ENCODE assay signal across 1 cellular context in the genomic region with DNA sequence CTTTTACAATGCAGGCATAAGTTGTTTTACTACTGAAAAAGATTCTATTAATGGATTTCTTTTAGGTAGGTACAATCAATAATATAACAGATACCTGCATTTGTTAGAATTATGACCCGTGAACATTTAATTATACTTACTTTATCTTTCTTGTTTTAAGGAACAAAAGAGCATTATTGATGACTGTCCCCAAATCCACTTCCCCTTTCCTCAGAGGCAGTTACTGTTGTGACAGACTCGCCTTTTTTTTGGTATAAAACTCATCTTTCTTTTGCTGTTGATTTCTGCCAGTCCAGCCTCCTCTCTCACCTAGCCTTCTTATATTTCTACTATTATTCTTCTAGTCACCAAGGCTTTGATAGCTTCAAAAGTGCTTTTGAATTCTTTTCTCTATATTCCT.
TF ChIP-seq lines count a peak whose summit lies in the region.

No MANE protein-coding gene starts in this region.

TF ChIP-seq in GM12878, 131 proteins besides CTCF, POLR2A, EP300 and RAD21:
- TF ChIP-seq SUZ12 (IDR thresholded peaks at IDR 0.05; ENCODE audit: unreplicated experiment) (no peak), TBL1XR1 (IDR thresholded peaks at IDR 0.05; ENCODE audit: low read depth, low read length) (no peak), SMC3 (IDR thresholded peaks at IDR 0.05; ENCODE audit: borderline replicate concordance, low read length) (no peak), SREBF1 (IDR thresholded peaks at IDR 0.05; ENCODE audit: low read length) (no peak), LARP7 (IDR thresholded peaks at IDR 0.05) (no peak), TCF7 (IDR thresholded peaks at IDR 0.05; ENCODE audit: borderline replicate concordance) (no peak), WRNIP1 (IDR thresholded peaks at IDR 0.05; ENCODE audit: borderline replicate concordance, low read depth, low read length) (no peak), NFIC (IDR thresholded peaks at IDR 0.05; ENCODE audit: low read depth, low read length) (no peak), SREBF2 (IDR thresholded peaks at IDR 0.05; ENCODE audit: low read length) (no peak), CREM (IDR thresholded peaks at IDR 0.05; ENCODE audit: low read depth) (no peak), SPI1 (IDR thresholded peaks at IDR 0.05; ENCODE audit: borderline replicate concordance, insufficient read depth, low read depth, low read length) (peak; percentile 93)
- TF ChIP-seq, protein P1, sequence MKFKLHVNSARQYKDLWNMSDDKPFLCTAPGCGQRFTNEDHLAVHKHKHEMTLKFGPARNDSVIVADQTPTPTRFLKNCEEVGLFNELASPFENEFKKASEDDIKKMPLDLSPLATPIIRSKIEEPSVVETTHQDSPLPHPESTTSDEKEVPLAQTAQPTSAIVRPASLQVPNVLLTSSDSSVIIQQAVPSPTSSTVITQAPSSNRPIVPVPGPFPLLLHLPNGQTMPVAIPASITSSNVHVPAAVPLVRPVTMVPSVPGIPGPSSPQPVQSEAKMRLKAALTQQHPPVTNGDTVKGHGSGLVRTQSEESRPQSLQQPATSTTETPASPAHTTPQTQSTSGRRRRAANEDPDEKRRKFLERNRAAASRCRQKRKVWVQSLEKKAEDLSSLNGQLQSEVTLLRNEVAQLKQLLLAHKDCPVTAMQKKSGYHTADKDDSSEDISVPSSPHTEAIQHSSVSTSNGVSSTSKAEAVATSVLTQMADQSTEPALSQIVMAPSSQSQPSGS (IDR thresholded peaks at IDR 0.05; ENCODE audit: low read length): no peak
- TF ChIP-seq, protein P2, sequence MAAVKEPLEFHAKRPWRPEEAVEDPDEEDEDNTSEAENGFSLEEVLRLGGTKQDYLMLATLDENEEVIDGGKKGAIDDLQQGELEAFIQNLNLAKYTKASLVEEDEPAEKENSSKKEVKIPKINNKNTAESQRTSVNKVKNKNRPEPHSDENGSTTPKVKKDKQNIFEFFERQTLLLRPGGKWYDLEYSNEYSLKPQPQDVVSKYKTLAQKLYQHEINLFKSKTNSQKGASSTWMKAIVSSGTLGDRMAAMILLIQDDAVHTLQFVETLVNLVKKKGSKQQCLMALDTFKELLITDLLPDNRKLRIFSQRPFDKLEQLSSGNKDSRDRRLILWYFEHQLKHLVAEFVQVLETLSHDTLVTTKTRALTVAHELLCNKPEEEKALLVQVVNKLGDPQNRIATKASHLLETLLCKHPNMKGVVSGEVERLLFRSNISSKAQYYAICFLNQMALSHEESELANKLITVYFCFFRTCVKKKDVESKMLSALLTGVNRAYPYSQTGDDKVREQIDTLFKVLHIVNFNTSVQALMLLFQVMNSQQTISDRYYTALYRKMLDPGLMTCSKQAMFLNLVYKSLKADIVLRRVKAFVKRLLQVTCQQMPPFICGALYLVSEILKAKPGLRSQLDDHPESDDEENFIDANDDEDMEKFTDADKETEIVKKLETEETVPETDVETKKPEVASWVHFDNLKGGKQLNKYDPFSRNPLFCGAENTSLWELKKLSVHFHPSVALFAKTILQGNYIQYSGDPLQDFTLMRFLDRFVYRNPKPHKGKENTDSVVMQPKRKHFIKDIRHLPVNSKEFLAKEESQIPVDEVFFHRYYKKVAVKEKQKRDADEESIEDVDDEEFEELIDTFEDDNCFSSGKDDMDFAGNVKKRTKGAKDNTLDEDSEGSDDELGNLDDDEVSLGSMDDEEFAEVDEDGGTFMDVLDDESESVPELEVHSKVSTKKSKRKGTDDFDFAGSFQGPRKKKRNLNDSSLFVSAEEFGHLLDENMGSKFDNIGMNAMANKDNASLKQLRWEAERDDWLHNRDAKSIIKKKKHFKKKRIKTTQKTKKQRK (IDR thresholded peaks at IDR 0.05; ENCODE audit: low read depth, low read length): no peak
- TF ChIP-seq, protein P3, sequence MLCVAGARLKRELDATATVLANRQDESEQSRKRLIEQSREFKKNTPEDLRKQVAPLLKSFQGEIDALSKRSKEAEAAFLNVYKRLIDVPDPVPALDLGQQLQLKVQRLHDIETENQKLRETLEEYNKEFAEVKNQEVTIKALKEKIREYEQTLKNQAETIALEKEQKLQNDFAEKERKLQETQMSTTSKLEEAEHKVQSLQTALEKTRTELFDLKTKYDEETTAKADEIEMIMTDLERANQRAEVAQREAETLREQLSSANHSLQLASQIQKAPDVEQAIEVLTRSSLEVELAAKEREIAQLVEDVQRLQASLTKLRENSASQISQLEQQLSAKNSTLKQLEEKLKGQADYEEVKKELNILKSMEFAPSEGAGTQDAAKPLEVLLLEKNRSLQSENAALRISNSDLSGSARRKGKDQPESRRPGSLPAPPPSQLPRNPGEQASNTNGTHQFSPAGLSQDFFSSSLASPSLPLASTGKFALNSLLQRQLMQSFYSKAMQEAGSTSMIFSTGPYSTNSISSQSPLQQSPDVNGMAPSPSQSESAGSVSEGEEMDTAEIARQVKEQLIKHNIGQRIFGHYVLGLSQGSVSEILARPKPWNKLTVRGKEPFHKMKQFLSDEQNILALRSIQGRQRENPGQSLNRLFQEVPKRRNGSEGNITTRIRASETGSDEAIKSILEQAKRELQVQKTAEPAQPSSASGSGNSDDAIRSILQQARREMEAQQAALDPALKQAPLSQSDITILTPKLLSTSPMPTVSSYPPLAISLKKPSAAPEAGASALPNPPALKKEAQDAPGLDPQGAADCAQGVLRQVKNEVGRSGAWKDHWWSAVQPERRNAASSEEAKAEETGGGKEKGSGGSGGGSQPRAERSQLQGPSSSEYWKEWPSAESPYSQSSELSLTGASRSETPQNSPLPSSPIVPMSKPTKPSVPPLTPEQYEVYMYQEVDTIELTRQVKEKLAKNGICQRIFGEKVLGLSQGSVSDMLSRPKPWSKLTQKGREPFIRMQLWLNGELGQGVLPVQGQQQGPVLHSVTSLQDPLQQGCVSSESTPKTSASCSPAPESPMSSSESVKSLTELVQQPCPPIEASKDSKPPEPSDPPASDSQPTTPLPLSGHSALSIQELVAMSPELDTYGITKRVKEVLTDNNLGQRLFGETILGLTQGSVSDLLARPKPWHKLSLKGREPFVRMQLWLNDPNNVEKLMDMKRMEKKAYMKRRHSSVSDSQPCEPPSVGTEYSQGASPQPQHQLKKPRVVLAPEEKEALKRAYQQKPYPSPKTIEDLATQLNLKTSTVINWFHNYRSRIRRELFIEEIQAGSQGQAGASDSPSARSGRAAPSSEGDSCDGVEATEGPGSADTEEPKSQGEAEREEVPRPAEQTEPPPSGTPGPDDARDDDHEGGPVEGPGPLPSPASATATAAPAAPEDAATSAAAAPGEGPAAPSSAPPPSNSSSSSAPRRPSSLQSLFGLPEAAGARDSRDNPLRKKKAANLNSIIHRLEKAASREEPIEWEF (IDR thresholded peaks at IDR 0.05; ENCODE audit: insufficient replicate concordance, low read depth, low read length): peak; percentile 57
